ENCODE assay signal across 8 cellular contexts in genomic region chr12:48996794-48997718, GRCh38. TPM values are rescaled to one million over a fixed set of nuclear protein-coding genes. Genes with fewer than 3 reads are reported as not detected.
A peak's percentile ranks its signal among the peaks of the same experiment; 100 is the strongest.
DNase-seq lines count a peak whose midpoint lies in the region; ATAC-seq and TF ChIP-seq lines count a peak whose summit lies in the region.

No MANE protein-coding gene starts in this region.

- H3K36me3 ChIP-seq in BJ (ENCODE audit: control insufficient read depth, insufficient read depth, low read length) (peaks cover 4% of the 10 kb centered on the region), PC-3 (ENCODE audit: low read depth, low read length) (0 out of 2 replicates have a peak, but pooled peaks cover 3% of the 10 kb centered on the region), cardiac muscle cell (no peaks in the 10 kb centered on the region)

- no peaks in the 10 kb centered on the region for H3K9me2 ChIP-seq in PC-3 (replicated peaks; ENCODE audit: low read length)

- peaks cover 69% of the 10 kb centered on the region for H3K27me3 Mint-ChIP-seq in activated naive CD8-positive, alpha-beta T cell treated with anti-CD3 and anti-CD28 coated beads for 36 hours

- H3K27ac ChIP-seq in PC-3 (ENCODE audit: low read length) (no peak overlapping the region), cardiac muscle cell (no peak overlapping the region)

- H3K4me3 ChIP-seq in BJ (ENCODE audit: low read depth, low read length) (0 out of 2 replicates have a peak overlapping the region, but pooled peaks have one; percentile 10), HFF-Myc (replicated peaks; ENCODE audit: low read depth, low read length) (peak overlapping the region; percentile 56), PC-3 (ENCODE audit: low read length) (peak overlapping the region; percentile 65), cardiac muscle cell (peak overlapping the region; percentile 27)

- H3K9ac ChIP-seq in PC-3 (ENCODE audit: low read length), result no peak overlapping the region

- peaks cover 15% of the 10 kb centered on the region for H3K36me3 Mint-ChIP-seq in activated naive CD8-positive, alpha-beta T cell treated with anti-CD3 and anti-CD28 coated beads for 36 hours

- POLR2A ChIA-PET in BJ (lab: Charles Lee), result no interaction called here
- POLR2A ChIA-PET in PC-3 (lab: Charles Lee; ENCODE audit: unreplicated experiment), result interaction anchor here (0.6 kb wide), 1 partner anchor 18 kb away, joined by 6 read pairs; no protein-coding TSS in a partner anchor

- no peaks in the 10 kb centered on the region for H3K9me3 Mint-ChIP-seq in activated naive CD8-positive, alpha-beta T cell treated with anti-CD3 and anti-CD28 coated beads for 36 hours

- peaks cover 22% of the 10 kb centered on the region for H3K4me1 ChIP-seq in PC-3 (ENCODE audit: insufficient read depth, low read length)
- H3K4me1 ChIP-seq in cardiac muscle cell (ENCODE audit: low read depth), result peaks cover 13% of the 10 kb centered on the region

- ATAC-seq in PC-3 (peak; percentile 39), HG03469 (IDR thresholded peaks at IDR 0.05; ENCODE audit: unreplicated experiment) (no peak), HG03139 (IDR thresholded peaks at IDR 0.05; ENCODE audit: unreplicated experiment) (no peak)

- BruUV-seq in PC-3 (replicated peaks; lab: Mats Ljungman, UMichigan), result no TSS peak

- TF ChIP-seq CTCF in BJ (IDR thresholded peaks at IDR 0.05; ENCODE audit: insufficient read depth, low read depth, low read length), result peak; percentile 88
- TF ChIP-seq CTCF in HFF-Myc (IDR thresholded peaks at IDR 0.05; ENCODE audit: low read depth, low read length, missing control alignments), result peak; percentile 79
- peak; percentile 70 for TF ChIP-seq CTCF in PC-3 (conservative IDR thresholded peaks at IDR 0.05; ENCODE audit: low read depth, low read length)
- peak; percentile 92 for TF ChIP-seq CTCF in cardiac muscle cell (IDR thresholded peaks at IDR 0.05; ENCODE audit: low read depth, low read length)

- H3K4me3 Mint-ChIP-seq in activated naive CD8-positive, alpha-beta T cell treated with anti-CD3 and anti-CD28 coated beads for 36 hours, result peak overlapping the region; percentile 26

- no peaks in the 10 kb centered on the region for H3K79me2 ChIP-seq in PC-3 (ENCODE audit: low read length)

- H3K27me3 ChIP-seq in BJ (ENCODE audit: control insufficient read depth, insufficient read depth, low read length), result peaks cover 7% of the 10 kb centered on the region
- no peaks in the 10 kb centered on the region for H3K27me3 ChIP-seq in PC-3 (ENCODE audit: low read length)
- peaks cover 54% of the 10 kb centered on the region for H3K27me3 ChIP-seq in cardiac muscle cell

- intact Hi-C loops in PC-3 (cut with micrococcal nuclease), result loop anchor here (5.0 kb wide), 1 partner anchor 65 kb away; no protein-coding TSS in a partner anchor

- peak overlapping the region; percentile 74 for H2AFZ ChIP-seq in PC-3 (ENCODE audit: low read length)

- peaks cover 27% of the 10 kb centered on the region for H3K4me1 Mint-ChIP-seq in activated naive CD8-positive, alpha-beta T cell treated with anti-CD3 and anti-CD28 coated beads for 36 hours

- H3K27ac Mint-ChIP-seq in activated naive CD8-positive, alpha-beta T cell treated with anti-CD3 and anti-CD28 coated beads for 36 hours, result no peak overlapping the region

- H4K20me1 ChIP-seq in PC-3 (ENCODE audit: low read length), result no peaks in the 10 kb centered on the region

- H3K9me3 ChIP-seq in PC-3 (ENCODE audit: low read length) (no peaks in the 10 kb centered on the region), cardiac muscle cell (ENCODE audit: low read depth) (no peaks in the 10 kb centered on the region)

- no peaks in the 10 kb centered on the region for H3F3A ChIP-seq in PC-3 (ENCODE audit: low read length, unreplicated experiment)

- DNase-seq in BJ (ENCODE audit: low read depth) (no peak), HFF-Myc (ENCODE audit: extremely low read depth, low read depth) (no peak), PC-3 (peak; percentile 75), cardiac muscle cell (ENCODE audit: low read depth in 1 of 2, low spot score in 1 of 2) (peak; percentile 73 to 92), occipital lobe (lab: John Stamatoyannopoulos, UW) (peak; percentile 76)
- peak; percentile 65 for DNase-seq in activated naive CD8-positive, alpha-beta T cell treated with anti-CD3 and anti-CD28 coated beads for 36 hours

- CTCF ChIA-PET in BJ (lab: Yijun Ruan, JAX), result interaction anchor here (0.7 to 27.0 kb wide), 22 partner anchors 9 to 238 kb away, joined by 3 to 757 read pairs (median 6); partner anchors contain the start of genes ARF3, DDX23, FKBP11 and PRKAG1
- CTCF ChIA-PET in PC-3 (lab: Charles Lee), result interaction anchor here (0.5 to 1.7 kb wide), 12 partner anchors 9 to 144 kb away, joined by 3 to 10 read pairs (median 4); partner anchors contain the start of genes DHH, FKBP11 and PRKAG1

- peak overlapping the region; percentile 92 for H3K4me2 ChIP-seq in PC-3 (ENCODE audit: low read length)

RNA-seq across cellular contexts. Expression of gene DDN, which starts 2.1 kb away (rescaled TPM):
- 0.02 and 0.07 TPM in 2 replicates for polyA plus RNA-seq in BJ (2011; rRNA removed)
- 0.10 TPM in 1 of 2 replicates, not detected in the other for polyA minus RNA-seq in BJ (2011; rRNA and poly(A)+ RNA removed)
- total RNA-seq in PC-3 (2014; rRNA removed), result 3.5 and 5.6 TPM in 2 replicates
- total RNA-seq in activated naive CD8-positive, alpha-beta T cell treated with anti-CD3 and anti-CD28 coated beads for 36 hours, result 1 to 10 TPM; 1.3 to 1.4 TPM
- total RNA-seq in cardiac muscle cell, result 4.4 and 5.4 TPM in 2 replicates
- polyA plus RNA-seq in cardiac muscle cell, result 2.1 and 3.0 TPM in 2 replicates
- total RNA-seq in occipital lobe, result 9.2 TPM

RNA-seq across cellular contexts. Expression of gene WNT1, which starts 18.9 kb away (rescaled TPM):
- polyA plus RNA-seq in BJ (2011; rRNA removed) (not detected in 2 replicates), cardiac muscle cell (not detected in 2 replicates)
- not detected in 2 replicates for polyA minus RNA-seq in BJ (2011; rRNA and poly(A)+ RNA removed)
- total RNA-seq in PC-3 (2014; rRNA removed) (not detected in 2 replicates), cardiac muscle cell (not detected in 2 replicates), occipital lobe (not detected)
- not detected for total RNA-seq in activated naive CD8-positive, alpha-beta T cell treated with anti-CD3 and anti-CD28 coated beads for 36 hours

RNA-seq across cellular contexts. Expression of gene PRKAG1, which starts 21.5 kb away (rescaled TPM):
- polyA plus RNA-seq in BJ (2011; rRNA removed), result 94.1 and 127 TPM in 2 replicates
- 24.5 and 37.1 TPM in 2 replicates for polyA minus RNA-seq in BJ (2011; rRNA and poly(A)+ RNA removed)
- 62.1 and 66.5 TPM in 2 replicates for total RNA-seq in PC-3 (2014; rRNA removed)
- total RNA-seq in activated naive CD8-positive, alpha-beta T cell treated with anti-CD3 and anti-CD28 coated beads for 36 hours, result 10 to 100 TPM; 57.9 to 60.9 TPM
- total RNA-seq in cardiac muscle cell, result 40.8 and 41.0 TPM in 2 replicates
- 48.1 and 54.5 TPM in 2 replicates for polyA plus RNA-seq in cardiac muscle cell
- 27.9 TPM for total RNA-seq in occipital lobe

RNA-seq across cellular contexts. Expression of gene WNT10B, which starts 25.5 kb away (rescaled TPM):
- polyA plus RNA-seq in BJ (2011; rRNA removed) (0.63 and 0.76 TPM in 2 replicates), cardiac muscle cell (0.45 TPM in 1 of 2 replicates, not detected in the other)
- 0.24 and 0.41 TPM in 2 replicates for polyA minus RNA-seq in BJ (2011; rRNA and poly(A)+ RNA removed)
- total RNA-seq in PC-3 (2014; rRNA removed) (3.7 and 7.4 TPM in 2 replicates), cardiac muscle cell (0.36 and 0.53 TPM in 2 replicates), occipital lobe (6.2 TPM)
- total RNA-seq in activated naive CD8-positive, alpha-beta T cell treated with anti-CD3 and anti-CD28 coated beads for 36 hours, result under 1 TPM; 0.24 to 0.39 TPM

RNA-seq across cellular contexts. Expression of gene ARF3, which starts 39.8 kb away (rescaled TPM):
- 233 and 292 TPM in 2 replicates for polyA plus RNA-seq in BJ (2011; rRNA removed)
- 54.4 and 104 TPM in 2 replicates for polyA minus RNA-seq in BJ (2011; rRNA and poly(A)+ RNA removed)
- total RNA-seq in PC-3 (2014; rRNA removed), result 85.5 and 93.0 TPM in 2 replicates
- total RNA-seq in activated naive CD8-positive, alpha-beta T cell treated with anti-CD3 and anti-CD28 coated beads for 36 hours, result 10 to 100 TPM; 81.8 to 82.5 TPM
- total RNA-seq in cardiac muscle cell, result 106 and 115 TPM in 2 replicates
- polyA plus RNA-seq in cardiac muscle cell, result 102 and 120 TPM in 2 replicates
- total RNA-seq in occipital lobe, result 67.5 TPM

Comparison
In these comparisons a context has a peak if more than half of its experiments do, and no peak if none do; other contexts are left out.
1. DNase-seq: peak in PC-3 (single experiment), activated naive CD8-positive, alpha-beta T cell treated with anti-CD3 and anti-CD28 coated beads for 36 hours (single experiment), cardiac muscle cell (2 of 2) and occipital lobe (single experiment); none in BJ (single experiment) and HFF-Myc (single experiment).
2. H3K4me3 ChIP-seq: peak in every context shown above with its lines; median percentile 65 in PC-3; 56 in HFF-Myc; 27 in cardiac muscle cell; 10 in BJ.
3. Peak in every context shown above with its lines, with median percentiles within 50 percentile points of each other: CTCF ChIP-seq.